ENCODE assay signal across 8 cellular contexts in the genomic region with DNA sequence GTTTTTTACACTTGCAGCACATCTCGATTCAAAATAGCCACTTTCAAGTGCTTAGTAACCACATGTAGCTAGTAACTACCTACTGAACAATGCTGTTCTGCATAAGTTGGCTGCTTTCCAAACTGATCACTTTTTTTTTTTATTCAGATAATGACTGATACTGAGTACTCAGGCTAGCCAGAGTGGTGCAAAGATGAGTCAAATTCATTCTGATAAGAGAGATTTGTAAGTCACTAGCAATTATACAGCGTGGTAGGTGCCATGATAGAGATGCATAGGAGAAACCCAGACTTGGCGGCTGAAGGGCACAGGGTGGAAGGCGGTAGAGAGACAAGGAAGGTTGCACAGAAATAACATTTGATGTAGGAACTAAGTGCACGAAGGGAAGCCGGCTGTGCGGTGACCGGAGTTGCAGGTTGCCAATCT. TPM values are rescaled to one million over a fixed set of nuclear protein-coding genes. Genes with fewer than 3 reads are reported as not detected.
A peak's percentile ranks its signal among the peaks of the same experiment; 100 is the strongest.
DNase-seq lines count a peak whose midpoint lies in the region; ATAC-seq and TF ChIP-seq lines count a peak whose summit lies in the region.

No MANE protein-coding gene starts in this region.

- H3K4me3 Mint-ChIP-seq in nephron, result peak overlapping the region; percentile 98 to 100 (median 99)

- DNase-seq in NCI-H2029 treated with DMSO at 0.1 percent for 48 hours (lab: John Stamatoyannopoulos, UW) (peak; percentile 33), NCI-H2029 (lab: John Stamatoyannopoulos, UW) (no peak), NCI-H345 (lab: John Stamatoyannopoulos, UW) (peak; percentile 56), SW480 (ENCODE audit: low spot score) (no peak), NAMALWA (ENCODE audit: low spot score) (no peak)

- H3K36me3 Mint-ChIP-seq in nephron (ENCODE audit: low read depth), result peaks cover 12% of the 10 kb centered on the region

- H3K4me1 ChIP-seq in ectodermal cell (ENCODE audit: control insufficient read depth, insufficient read depth, low read length), result peaks cover 4% of the 10 kb centered on the region

- H3K9me3 Mint-ChIP-seq in nephron, result peaks cover 4% of the 10 kb centered on the region

- H3K27me3 ChIP-seq in ectodermal cell (ENCODE audit: control insufficient read depth, insufficient read depth, low read length, poor library complexity, severe bottlenecking), result no peaks in the 10 kb centered on the region

- H3K27me3 Mint-ChIP-seq in nephron (ENCODE audit: low read depth), result no peaks in the 10 kb centered on the region

- TF ChIP-seq CTCF in nephron (IDR thresholded peaks at IDR 0.05; ENCODE audit: unreplicated experiment in 3 of 3), result no peak

- H3K4me1 Mint-ChIP-seq in nephron, result peaks cover 13% of the 10 kb centered on the region

- peak overlapping the region; percentile 78 to 98 (median 97) for H3K27ac Mint-ChIP-seq in nephron

- 12 to 13% methylated on average over 8 of the region's 8 CpGs for WGBS in ectodermal cell, 2 experiments

- H3K4me3 ChIP-seq in ectodermal cell (ENCODE audit: insufficient read depth, low read depth, low read length), result peak overlapping the region; percentile 78

- H3K36me3 ChIP-seq in ectodermal cell (ENCODE audit: control insufficient read depth, insufficient read depth, low read length), result no peaks in the 10 kb centered on the region

- H3K9me3 ChIP-seq in ectodermal cell (ENCODE audit: control insufficient read depth, low read length), result no peaks in the 10 kb centered on the region

- ATAC-seq in GM21447 (IDR thresholded peaks at IDR 0.05; ENCODE audit: unreplicated experiment), result no peak

- H3K27ac ChIP-seq in ectodermal cell (ENCODE audit: insufficient read depth, low read depth, low read length, poor library complexity, severe bottlenecking), result peak overlapping the region; percentile 63

RNA-seq across cellular contexts. Expression of a gene that starts 0.4 kb away (rescaled TPM):
- polyA plus RNA-seq in ectodermal cell (2013, experiment 1 of 4), result 56.4 TPM
- 53.2 TPM for polyA plus RNA-seq in ectodermal cell (2013, experiment 2 of 4)
- polyA plus RNA-seq in ectodermal cell (2013, experiment 3 of 4), result 55.2 TPM
- 65.8 TPM for polyA plus RNA-seq in ectodermal cell (2013, experiment 4 of 4)

RNA-seq across cellular contexts. Expression of a gene that starts 44.4 kb away (rescaled TPM):
- polyA plus RNA-seq in ectodermal cell (2013, experiment 1 of 4), result not detected
- not detected for polyA plus RNA-seq in ectodermal cell (2013, experiment 2 of 4)
- not detected for polyA plus RNA-seq in ectodermal cell (2013, experiment 3 of 4)
- polyA plus RNA-seq in ectodermal cell (2013, experiment 4 of 4), result not detected

Comparison
In these comparisons a context has a peak if more than half of its experiments do, and no peak if none do; other contexts are left out.
1. DNase-seq: peak in NCI-H2029 treated with DMSO at 0.1 percent for 48 hours (single experiment) and NCI-H345 (single experiment); none in NCI-H2029 (single experiment), SW480 (single experiment) and NAMALWA (single experiment).